ENCODE assay signal across 23 cellular contexts in genomic region chrX:110214684-110215083, GRCh38.
"Had no signal": no experiment of that assay in that cellular context is flagged by ENCODE, and none has a peak within 500 bp of the region (broad histone marks: within the 10 kb centered on the region; RNA-seq: fewer than 3 reads in every experiment).

No MANE protein-coding gene starts in this region.

- H3K4me1 ChIP-seq: breast epithelium had no signal

- H3K36me3 ChIP-seq: breast epithelium had no signal

- DNase-seq: activated CD4-positive, alpha-beta T cell treated with anti-CD3 and anti-CD28 coated beads, Interleukin-2, amount 10 ng/mL, durations not matched to agents 7 days and 5 days; activated CD4-positive, CD25-positive, alpha-beta regulatory T cell; activated CD8-positive, alpha-beta memory T cell treated with anti-CD3 and anti-CD28 coated beads, Interleukin-2, amount 50 U/mL, for 4 hours; activated CD8-positive, alpha-beta T cell treated with anti-CD3 and anti-CD28 coated beads for 36 hours; activated gamma-delta T cell treated with Interleukin-2 at 50 U/mL for 16 hours; activated naive CD4-positive, alpha-beta T cell treated with anti-CD3 and anti-CD28 coated beads, Interleukin-2, amount 10 ng/mL, durations not matched to agents 7 days and 5 days; activated naive CD8-positive, alpha-beta T cell treated with anti-CD3 and anti-CD28 coated beads for 36 hours; activated T-cell treated with anti-CD3 and anti-CD28 coated beads, Interleukin-2, amount 50 U/mL, for 72 hours; caudate nucleus; MM.1S; NCI-H1105; NCI-H1436; NCI-H187; NCI-H2081; NCI-H446; NCI-H524 treated with DMSO at 0.1 percent for 48 hours; NCI-H82; RPMI8226; T-cell had no signal

- H3K27ac ChIP-seq: breast epithelium, SK-N-MC, VCaP had no signal

- ATAC-seq: activated CD8-positive, alpha-beta T cell treated with anti-CD3 and anti-CD28 coated beads for 36 hours; activated T-cell treated with anti-CD3 and anti-CD28 coated beads, Interleukin-2, amount 50 U/mL, for 72 hours; Right ventricle myocardium inferior; T-cell had no signal

- H3K9me3 ChIP-seq: breast epithelium had no signal

- H3K4me3 ChIP-seq: breast epithelium, SK-N-MC had no signal
